10 cellular contexts compared by ENCODE assay signal in the genomic region with DNA sequence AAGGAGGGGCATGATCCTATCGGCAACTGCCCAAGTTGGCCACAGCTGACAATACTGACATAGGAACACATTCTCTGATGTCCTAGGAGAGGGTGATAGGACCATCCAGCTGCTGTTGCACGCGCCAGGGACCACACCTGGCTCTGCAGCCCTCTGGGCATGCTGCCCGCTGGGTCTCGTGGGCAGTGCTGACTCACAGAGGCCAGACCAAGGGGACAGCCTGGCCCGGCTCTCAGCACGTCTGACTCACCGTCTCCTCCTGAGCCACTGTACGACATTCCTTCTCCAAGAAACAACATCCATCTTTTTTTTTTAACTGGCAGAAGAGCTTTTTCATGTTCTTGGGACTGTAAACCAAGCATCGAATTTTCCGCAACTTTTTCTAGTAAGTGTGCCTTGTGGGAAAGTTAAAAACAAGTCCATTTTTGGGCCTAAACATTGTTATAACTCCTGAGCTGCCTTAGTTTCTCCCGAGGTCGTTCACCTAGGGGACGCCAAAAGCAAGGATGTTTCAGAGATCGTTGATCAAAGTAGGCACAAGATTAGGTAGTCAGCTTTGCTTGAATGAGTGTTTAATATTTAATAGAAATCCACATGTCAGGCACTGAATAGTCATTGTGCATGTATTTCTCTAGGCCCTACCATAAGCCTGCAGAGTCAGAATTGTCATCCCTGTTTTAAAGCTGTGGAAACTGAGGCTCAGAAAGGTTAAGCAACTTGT.
DNase-seq lines count a peak whose midpoint lies in the region; ATAC-seq and TF ChIP-seq lines count a peak whose summit lies in the region.
"Had no signal": no experiment of that assay in that cellular context is flagged by ENCODE, and none has a peak within 500 bp of the region (broad histone marks: within the 10 kb centered on the region; RNA-seq: fewer than 3 reads in every experiment).

No MANE protein-coding gene starts in this region.

- no peak for TF ChIP-seq CTCF in cardiac fibroblast (IDR thresholded peaks at IDR 0.05; ENCODE audit: low read depth, low read length)
- TF ChIP-seq CTCF in lower lobe of right lung (IDR thresholded peaks at IDR 0.05), result no peak

- no peaks in the 10 kb centered on the region for H3K27me3 Mint-ChIP-seq in stimulated activated naive CD8-positive, alpha-beta T cell treated with anti-CD3 and anti-CD28 coated beads, Interleukin-15, amount 100 ng/mL, for 72 hours

- H3K27ac Mint-ChIP-seq in stimulated activated naive CD8-positive, alpha-beta T cell treated with anti-CD3 and anti-CD28 coated beads, Interleukin-15, amount 100 ng/mL, for 72 hours, result no peak overlapping the region

- H3K4me3 ChIP-seq in cardiac fibroblast (replicated peaks in 1 of 2; ENCODE audit: low read depth in 2 of 2, low read length in 2 of 2) (no peak overlapping the region), lower lobe of right lung (no peak overlapping the region)

- no peaks in the 10 kb centered on the region for H3K4me1 ChIP-seq in lower lobe of right lung

- DNase-seq in DMS79 treated with DMSO at 0.1 percent for 48 hours (lab: John Stamatoyannopoulos, UW) (peak; percentile 26), DMS79 (lab: John Stamatoyannopoulos, UW) (no peak), cardiac fibroblast (ENCODE audit: low read depth in 2 of 2) (peak; percentile 97), lower lobe of right lung (peak; percentile 53), NCI-H1694 treated with DMSO at 0.1 percent for 48 hours (lab: John Stamatoyannopoulos, UW) (no peak)
- no peak for DNase-seq in stimulated activated naive CD8-positive, alpha-beta T cell treated with anti-CD3 and anti-CD28 coated beads, Interleukin-15, amount 100 ng/mL, for 72 hours
- DNase-seq: activated CD4-positive, alpha-beta T cell treated with anti-CD3 and anti-CD28 coated beads for 1 hour; NCI-H1092 had no signal

- H3K36me3 ChIP-seq in lower lobe of right lung, result no peaks in the 10 kb centered on the region

- intact Hi-C loops in lower lobe of right lung (cut with DNase I), result no loop called here

- no peak overlapping the region for H3K27ac ChIP-seq in lower lobe of right lung

- no peak overlapping the region for H3K4me3 Mint-ChIP-seq in stimulated activated naive CD8-positive, alpha-beta T cell treated with anti-CD3 and anti-CD28 coated beads, Interleukin-15, amount 100 ng/mL, for 72 hours

- H3K27me3 ChIP-seq in lower lobe of right lung (ENCODE audit: low read depth), result no peaks in the 10 kb centered on the region

- no peaks in the 10 kb centered on the region for H3K4me1 Mint-ChIP-seq in stimulated activated naive CD8-positive, alpha-beta T cell treated with anti-CD3 and anti-CD28 coated beads, Interleukin-15, amount 100 ng/mL, for 72 hours

- peak; percentile 56 to 87 for ATAC-seq in lower lobe of right lung
- no peak for ATAC-seq in HG02623 (IDR thresholded peaks at IDR 0.05; ENCODE audit: unreplicated experiment)
- no peak for ATAC-seq in stimulated activated naive CD8-positive, alpha-beta T cell treated with anti-CD3 and anti-CD28 coated beads, Interleukin-15, amount 100 ng/mL, for 72 hours
- no peak for ATAC-seq in HG02938 (IDR thresholded peaks at IDR 0.05; ENCODE audit: unreplicated experiment)

- no peaks in the 10 kb centered on the region for H3K9me3 ChIP-seq in lower lobe of right lung

- no peaks in the 10 kb centered on the region for H3K9me3 Mint-ChIP-seq in stimulated activated naive CD8-positive, alpha-beta T cell treated with anti-CD3 and anti-CD28 coated beads, Interleukin-15, amount 100 ng/mL, for 72 hours

Comparison
In these comparisons a context has a peak if more than half of its experiments do, and no peak if none do; other contexts are left out.
1. DNase-seq: peak in DMS79 treated with DMSO at 0.1 percent for 48 hours (single experiment), cardiac fibroblast (2 of 2) and lower lobe of right lung (single experiment); none in DMS79 (single experiment), stimulated activated naive CD8-positive, alpha-beta T cell treated with anti-CD3 and anti-CD28 coated beads, Interleukin-15, amount 100 ng/mL, for 72 hours (0 of 2) and NCI-H1694 treated with DMSO at 0.1 percent for 48 hours (single experiment).
2. ATAC-seq: peak in lower lobe of right lung (2 of 2); none in HG02623 (single experiment), stimulated activated naive CD8-positive, alpha-beta T cell treated with anti-CD3 and anti-CD28 coated beads, Interleukin-15, amount 100 ng/mL, for 72 hours (single experiment) and HG02938 (single experiment).